17 cellular contexts compared by ENCODE assay signal in the genomic region with DNA sequence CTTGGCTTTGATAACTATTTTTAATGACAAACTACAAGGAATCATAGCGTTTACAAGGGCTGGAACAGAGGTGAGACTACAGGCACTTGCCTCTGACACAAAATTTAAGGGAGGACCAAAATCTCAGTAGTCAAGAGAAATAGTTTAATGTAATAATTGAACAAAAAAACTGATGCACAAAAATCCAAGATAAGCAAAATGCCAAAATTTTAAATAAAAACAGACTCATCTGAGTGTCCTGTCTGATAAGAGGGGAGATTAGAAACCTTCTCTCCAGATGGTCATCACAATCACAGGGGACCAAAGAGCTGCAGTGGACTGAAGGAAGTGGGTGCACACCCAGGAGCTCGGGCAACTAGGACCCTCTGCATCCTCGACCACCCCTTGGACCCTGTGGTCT.
DNase-seq lines count a peak whose midpoint lies in the region; ATAC-seq and TF ChIP-seq lines count a peak whose summit lies in the region.
"Had no signal": no experiment of that assay in that cellular context is flagged by ENCODE, and none has a peak within 500 bp of the region (broad histone marks: within the 10 kb centered on the region; RNA-seq: fewer than 3 reads in every experiment).

No MANE protein-coding gene starts in this region.

- WGBS in esophagus squamous epithelium, 2 donors, result 71 to 76% methylated on average over 3 of the region's 3 CpGs
- 75 to 87% (median 81%) methylated on average over 3 of the region's 3 CpGs for WGBS in psoas muscle, 3 donors

- H3K9me3 ChIP-seq in esophagus squamous epithelium (no peaks in the 10 kb centered on the region), psoas muscle (no peaks in the 10 kb centered on the region), vagina (no peaks in the 10 kb centered on the region)
- H3K9me3 ChIP-seq: MG63 had no signal

- H3K4me1 ChIP-seq in esophagus squamous epithelium (peaks cover 7 to 82% (median 27%) of the 10 kb centered on the region in 3 donors), psoas muscle (peaks cover 48% of the 10 kb centered on the region), vagina (peaks cover 70% of the 10 kb centered on the region)

- TF ChIP-seq POLR2A in esophagus squamous epithelium (IDR thresholded peaks at IDR 0.05) (no peak), vagina (IDR thresholded peaks at IDR 0.05) (no peak)

- H3K27me3 ChIP-seq in esophagus squamous epithelium, result no peaks in the 10 kb centered on the region
- no peaks in the 10 kb centered on the region for H3K27me3 ChIP-seq in psoas muscle (ENCODE audit: insufficient read depth in 3 of 3, low read length in 2 of 3)
- no peaks in the 10 kb centered on the region for H3K27me3 ChIP-seq in vagina
- H3K27me3 ChIP-seq: MG63 had no signal

- peak overlapping the region; percentile 28 to 81 (median 74) for H3K27ac ChIP-seq in esophagus squamous epithelium
- peak overlapping the region; percentile 69 for H3K27ac ChIP-seq in psoas muscle
- peak overlapping the region; percentile 44 for H3K27ac ChIP-seq in vagina

- intact Hi-C loops in esophagus squamous epithelium (cut with DNase I), result no loop called here
- intact Hi-C loops in psoas muscle (cut with DNase I), result no loop called here
- intact Hi-C loops in vagina (cut with DNase I), result no loop called here

- no peaks in the 10 kb centered on the region for H3K9me3 Mint-ChIP-seq in activated naive CD4-positive, alpha-beta T cell treated with anti-CD3 and anti-CD28 coated beads, Interleukin-2, amount 50 U/mL, for 72 hours

- H3K36me3 ChIP-seq in esophagus squamous epithelium (no peaks in the 10 kb centered on the region), psoas muscle (ENCODE audit: insufficient read depth in 1 of 2, low read depth in 1 of 2) (no peaks in the 10 kb centered on the region), vagina (no peaks in the 10 kb centered on the region)
- H3K36me3 ChIP-seq: MG63 had no signal

- H3K27ac Mint-ChIP-seq in activated naive CD4-positive, alpha-beta T cell treated with anti-CD3 and anti-CD28 coated beads, Interleukin-2, amount 50 U/mL, for 72 hours, result no peak overlapping the region

- H3K36me3 Mint-ChIP-seq in activated naive CD4-positive, alpha-beta T cell treated with anti-CD3 and anti-CD28 coated beads, Interleukin-2, amount 50 U/mL, for 72 hours, result no peaks in the 10 kb centered on the region
- H3K36me3 Mint-ChIP-seq: CD4-positive, CD25-positive, alpha-beta regulatory T cell had no signal

- DNase-seq in esophagus squamous epithelium (lab: John Stamatoyannopoulos, UW), result no peak
- DNase-seq in psoas muscle, result no peak
- DNase-seq in vagina (ENCODE audit: extremely low spot score in 2 of 2), result no peak
- DNase-seq in activated naive CD4-positive, alpha-beta T cell treated with anti-CD3 and anti-CD28 coated beads, Interleukin-2, amount 50 U/mL, for 72 hours (ENCODE audit: low spot score in 2 of 2), result no peak
- DNase-seq in SW480 (ENCODE audit: low spot score), result no peak
- no peak for DNase-seq in NCI-H510A (lab: John Stamatoyannopoulos, UW)
- DNase-seq: CD4-positive, CD25-positive, alpha-beta regulatory T cell; EL; GF-D8; Kasumi-1; NCI-H1417; NCI-H1694 treated with DMSO at 0.1 percent for 48 hours; NCI-H2081 treated with DMSO at 0.1 percent for 48 hours; NCI-H526 treated with DMSO at 0.1 percent for 48 hours; SHP77 treated with DMSO at 0.1 percent for 48 hours had no signal

- no peak overlapping the region for H3K4me3 ChIP-seq in esophagus squamous epithelium
- no peak overlapping the region for H3K4me3 ChIP-seq in psoas muscle
- no peak overlapping the region for H3K4me3 ChIP-seq in vagina
- H3K4me3 ChIP-seq: MG63 had no signal

- ATAC-seq in SK-N-SH treated with all-trans-retinoic acid at 6 μM for 48 hours (no peak), psoas muscle (no peak)
- no peak for ATAC-seq in activated naive CD4-positive, alpha-beta T cell treated with anti-CD3 and anti-CD28 coated beads, Interleukin-2, amount 50 U/mL, for 72 hours

- TF ChIP-seq CTCF in esophagus squamous epithelium (IDR thresholded peaks at IDR 0.05), result no peak
- no peak for TF ChIP-seq CTCF in psoas muscle (IDR thresholded peaks at IDR 0.05)
- TF ChIP-seq CTCF in vagina (IDR thresholded peaks at IDR 0.05), result no peak

TF ChIP-seq in SK-N-SH treated with all-trans-retinoic acid at 6 μM for 48 hours, 23 proteins besides CTCF, POLR2A, EP300 and RAD21:
- TF ChIP-seq TCF4 (CRISPR knock-in tag; IDR thresholded peaks at IDR 0.05; ENCODE audit: borderline replicate concordance), result peak; percentile 89
- TF ChIP-seq ARNTL (CRISPR knock-in tag; IDR thresholded peaks at IDR 0.05; ENCODE audit: borderline replicate concordance, low read depth), result no peak
